In genomic region chr12:69698769-69699540, GRCh38 we compare ENCODE assay signal across 11 cellular contexts. TPM values are rescaled to one million over a fixed set of nuclear protein-coding genes. Genes with fewer than 3 reads are reported as not detected.
DNase-seq lines count a peak whose midpoint lies in the region; ATAC-seq and TF ChIP-seq lines count a peak whose summit lies in the region.
"Had no signal": no experiment of that assay in that cellular context is flagged by ENCODE, and none has a peak within 500 bp of the region (broad histone marks: within the 10 kb centered on the region; RNA-seq: fewer than 3 reads in every experiment).

BEST3 (minus strand) TSS chr12:69699303; CDS start chr12:69697798, 1,505 bp downstream.

- H3K9me3 ChIP-seq in PC-3 (ENCODE audit: low read length) (no peaks in the 10 kb centered on the region), skeletal muscle satellite cell (replicated peaks; ENCODE audit: low read length) (no peaks in the 10 kb centered on the region), tibial nerve (no peaks in the 10 kb centered on the region)
- H3K9me3 ChIP-seq: thyroid gland had no signal

- BruUV-seq in PC-3 (replicated peaks; lab: Mats Ljungman, UMichigan), result no TSS peak

- H3K79me2 ChIP-seq in PC-3 (ENCODE audit: low read length), result no peaks in the 10 kb centered on the region

- no peak within 1 kb of the TSS for H3K4me3 Mint-ChIP-seq in type B pancreatic cell

- peak within 1 kb of the TSS; percentile 66 for H2AFZ ChIP-seq in PC-3 (ENCODE audit: low read length)

- CTCF ChIA-PET in PC-3 (lab: Charles Lee), result no interaction called here

- H3K4me2 ChIP-seq in PC-3 (ENCODE audit: low read length) (peak within 1 kb of the TSS; percentile 57), skeletal muscle satellite cell (ENCODE audit: low read length) (peak within 1 kb of the TSS; percentile 46)

- H4K20me1 ChIP-seq in PC-3 (ENCODE audit: low read length), result no peaks in the 10 kb centered on the region

- WGBS in tibial nerve, 2 donors, result 76 to 79% methylated on average over 12 of the region's 12 CpGs

- H3K27me3 ChIP-seq in PC-3 (ENCODE audit: low read length), result no peaks in the 10 kb centered on the region
- no peaks in the 10 kb centered on the region for H3K27me3 ChIP-seq in skeletal muscle satellite cell (ENCODE audit: control insufficient read depth, insufficient read depth, low read length)
- H3K27me3 ChIP-seq in tibial nerve, result no peaks in the 10 kb centered on the region
- H3K27me3 ChIP-seq: thyroid gland had no signal

- POLR2A ChIA-PET in PC-3 (lab: Charles Lee; ENCODE audit: unreplicated experiment), result no interaction called here

- TF ChIP-seq POLR2A in tibial nerve (IDR thresholded peaks at IDR 0.05), result no peak

- intact Hi-C loops in PC-3 (cut with micrococcal nuclease), result no loop called here

- H3K27ac ChIP-seq in PC-3 (ENCODE audit: low read length), result no peak within 1 kb of the TSS
- no peak within 1 kb of the TSS for H3K27ac ChIP-seq in tibial nerve
- H3K27ac ChIP-seq: thyroid gland had no signal

- no peaks in the 10 kb centered on the region for H3K36me3 Mint-ChIP-seq in type B pancreatic cell

- H3K36me3 ChIP-seq in PC-3 (ENCODE audit: low read depth, low read length) (no peaks in the 10 kb centered on the region), skeletal muscle satellite cell (ENCODE audit: insufficient read depth, low read length) (no peaks in the 10 kb centered on the region), tibial nerve (no peaks in the 10 kb centered on the region)
- H3K36me3 ChIP-seq: thyroid gland had no signal

- TF ChIP-seq CTCF in PC-3 (conservative IDR thresholded peaks at IDR 0.05; ENCODE audit: low read depth, low read length), result no peak
- TF ChIP-seq CTCF in tibial nerve (IDR thresholded peaks at IDR 0.05), result no peak
- no peak for TF ChIP-seq CTCF in type B pancreatic cell (conservative IDR thresholded peaks at IDR 0.05)

- H3K9ac ChIP-seq in PC-3 (ENCODE audit: low read length) (no peak within 1 kb of the TSS), skeletal muscle satellite cell (ENCODE audit: low read depth, low read length) (no peak within 1 kb of the TSS)

- H3K4me3 ChIP-seq in PC-3 (ENCODE audit: low read length), result peak within 1 kb of the TSS; percentile 23; the same call in 1 of the 2 replicates
- H3K4me3 ChIP-seq in skeletal muscle satellite cell (ENCODE audit: low read length), result no peak within 1 kb of the TSS
- no peak within 1 kb of the TSS for H3K4me3 ChIP-seq in tibial nerve
- H3K4me3 ChIP-seq: thyroid gland had no signal

- H3K27me3 Mint-ChIP-seq in type B pancreatic cell, result no peaks in the 10 kb centered on the region

- no peak within 1 kb of the TSS for H3K27ac Mint-ChIP-seq in type B pancreatic cell

- DNase-seq in NCI-H82 (lab: John Stamatoyannopoulos, UW) (peak; percentile 29), NCI-H82 treated with DMSO at 0.1 percent for 48 hours (lab: John Stamatoyannopoulos, UW; ENCODE audit: unreplicated experiment) (no peak), NCI-H2081 (lab: John Stamatoyannopoulos, UW) (peak; percentile 93 to 99), PC-3 (peak; percentile 56), tibial nerve (ENCODE audit: low spot score in 2 of 2) (no peak), medulla oblongata (ENCODE audit: extremely low spot score) (no peak), type B pancreatic cell (ENCODE audit: extremely low spot score, unreplicated experiment) (no peak)
- DNase-seq: islet precursor cell, NCI-H526 treated with DMSO at 0.1 percent for 48 hours, thyroid gland had no signal

- peaks cover 6% of the 10 kb centered on the region for H3K4me1 Mint-ChIP-seq in type B pancreatic cell (ENCODE audit: unreplicated experiment)

- H3K4me1 ChIP-seq in PC-3 (ENCODE audit: insufficient read depth, low read length), result peaks cover 9% of the 10 kb centered on the region
- peaks cover 6% of the 10 kb centered on the region for H3K4me1 ChIP-seq in skeletal muscle satellite cell (ENCODE audit: control insufficient read depth, insufficient read depth, low read length)
- no peaks in the 10 kb centered on the region for H3K4me1 ChIP-seq in tibial nerve
- H3K4me1 ChIP-seq: thyroid gland had no signal

- no peaks in the 10 kb centered on the region for H3K9me3 Mint-ChIP-seq in type B pancreatic cell

- ATAC-seq in PC-3, result no peak

- no peaks in the 10 kb centered on the region for H3K9me2 ChIP-seq in PC-3 (replicated peaks; ENCODE audit: low read length)

- H3F3A ChIP-seq in PC-3 (ENCODE audit: low read length, unreplicated experiment), result no peaks in the 10 kb centered on the region

- no peak for TF ChIP-seq EP300 in tibial nerve (IDR thresholded peaks at IDR 0.05)

RNA-seq across cellular contexts. Expression of gene BEST3, which starts in this region (rescaled TPM):
- 0.55 TPM in 1 of 2 replicates, not detected in the other for total RNA-seq in PC-3 (2014; rRNA removed)
- total RNA-seq in skeletal muscle satellite cell (2012; rRNA removed), result 0.25 and 3.9 TPM in 2 replicates
- total RNA-seq in tibial nerve, result not detected
- total RNA-seq in type B pancreatic cell (ENCODE audit: low replicate concordance), result 0.14 and 0.77 TPM in 2 replicates

Comparison
In these comparisons a context has a peak if more than half of its experiments do, and no peak if none do; other contexts are left out.
1. DNase-seq: peak in NCI-H82 (single experiment) and NCI-H2081 (2 of 2); none in NCI-H82 treated with DMSO at 0.1 percent for 48 hours (single experiment), tibial nerve (0 of 2), medulla oblongata (single experiment) and type B pancreatic cell (single experiment).
2. Peak in DNase-seq, H3K4me3 ChIP-seq and H3K4me2 ChIP-seq in PC-3; RNA of the gene not detected or under 1 TPM.